22 cellular contexts compared by ENCODE assay signal in genomic region chr20:9454781-9455180, GRCh38. TPM values are rescaled to one million over a fixed set of nuclear protein-coding genes. Genes with fewer than 3 reads are reported as not detected.
DNase-seq lines count a peak whose midpoint lies in the region; ATAC-seq and TF ChIP-seq lines count a peak whose summit lies in the region.
"Had no signal": no experiment of that assay in that cellular context is flagged by ENCODE, and none has a peak within 500 bp of the region (broad histone marks: within the 10 kb centered on the region; RNA-seq: fewer than 3 reads in every experiment).

No MANE protein-coding gene starts in this region.

- H4K20me1 ChIP-seq in osteoblast (ENCODE audit: insufficient read depth, low read length), result no peaks in the 10 kb centered on the region

- H2AFZ ChIP-seq in osteoblast (ENCODE audit: low read length), result no peak overlapping the region
- H2AFZ ChIP-seq: GM23338 had no signal

- no peak overlapping the region for H3K27ac ChIP-seq in osteoblast (ENCODE audit: low read depth, low read length)
- H3K27ac ChIP-seq: Peyer's patch, SK-N-MC had no signal

- H3K9me3 ChIP-seq in osteoblast (ENCODE audit: low read depth, low read length), result no peaks in the 10 kb centered on the region
- H3K9me3 ChIP-seq: BE2C, Peyer's patch had no signal

- H3K4me2 ChIP-seq in osteoblast (ENCODE audit: insufficient read depth, low read length), result no peak overlapping the region
- H3K4me2 ChIP-seq: GM23338 had no signal

- no peak overlapping the region for H3K4me3 ChIP-seq in epithelial cell of esophagus (ENCODE audit: low read length)
- H3K4me3 ChIP-seq in osteoblast (ENCODE audit: insufficient read depth, low read length), result no peak overlapping the region
- H3K4me3 ChIP-seq: GM23338, Peyer's patch, SK-N-MC had no signal

- H3K27me3 ChIP-seq in osteoblast (ENCODE audit: insufficient read depth, low read length), result no peaks in the 10 kb centered on the region
- H3K27me3 ChIP-seq: BE2C, Peyer's patch had no signal

- peaks cover 11% of the 10 kb centered on the region for H3K4me1 ChIP-seq in osteoblast (ENCODE audit: insufficient read depth, low read length)
- H3K4me1 ChIP-seq: BE2C, Peyer's patch had no signal

- no peaks in the 10 kb centered on the region for H3K36me3 ChIP-seq in osteoblast (ENCODE audit: insufficient read depth, low read length)

- H3K79me2 ChIP-seq in osteoblast (ENCODE audit: insufficient read depth, low read length), result no peaks in the 10 kb centered on the region

- ATAC-seq in HG03175 (IDR thresholded peaks at IDR 0.05; ENCODE audit: unreplicated experiment) (no peak), HG03039 (IDR thresholded peaks at IDR 0.05; ENCODE audit: unreplicated experiment) (no peak), GM19328 (IDR thresholded peaks at IDR 0.05; ENCODE audit: unreplicated experiment) (no peak)
- ATAC-seq: GM23338, Right ventricle myocardium inferior had no signal

- TF ChIP-seq CTCF in epithelial cell of esophagus (IDR thresholded peaks at IDR 0.05; ENCODE audit: insufficient read depth, low read depth, low read length, missing control alignments) (no peak), osteoblast (IDR thresholded peaks at IDR 0.05; ENCODE audit: extremely low read depth, low read depth, low read length) (no peak)

- peak; percentile 42 for DNase-seq in Ammon's horn (ENCODE audit: low spot score)
- peak; percentile 86 for DNase-seq in LHCN-M2 (ENCODE audit: low read depth)
- peak; percentile 13 for DNase-seq in epithelial cell of esophagus (ENCODE audit: low read depth)
- peak; percentile 1 for DNase-seq in osteoblast (ENCODE audit: insufficient read length, low spot score, missing footprints)
- no peak for DNase-seq in NCI-H748 treated with DMSO at 0.1 percent for 48 hours (lab: John Stamatoyannopoulos, UW)
- DNase-seq: ACHN; BE2C; CD4-positive, alpha-beta T cell; EL; Karpas-422; NCI-H1436; NCI-H2029; NCI-H774; Peyer's patch had no signal

RNA-seq across cellular contexts. Expression of gene LAMP5, which starts 59.6 kb away (rescaled TPM):
- total RNA-seq in LHCN-M2 (2014; rRNA removed) (0.98 and 1.0 TPM in 2 replicates), osteoblast (under 0.01 and 0.29 TPM in 2 replicates)
- polyA plus RNA-seq in LHCN-M2 (2012), result 1.2 TPM
- total RNA-seq: HT-29, NCI-H460, Peyer's patch, Right ventricle myocardium inferior had no signal
